ENCODE assay signal across 1 cellular context in genomic region chr19:6754653-6755463, GRCh38.
TF ChIP-seq lines count a peak whose summit lies in the region.

No MANE protein-coding gene starts in this region.

TF ChIP-seq in K562, 482 proteins besides CTCF, POLR2A, EP300 and RAD21:
- TF ChIP-seq ZBTB2 (IDR thresholded peaks at IDR 0.05), result no peak
- TF ChIP-seq ZNF263 (CRISPR knock-in tag; IDR thresholded peaks at IDR 0.05; ENCODE audit: borderline replicate concordance), result peak; percentile 82
